ENCODE assay signal across 10 cellular contexts in the genomic region with DNA sequence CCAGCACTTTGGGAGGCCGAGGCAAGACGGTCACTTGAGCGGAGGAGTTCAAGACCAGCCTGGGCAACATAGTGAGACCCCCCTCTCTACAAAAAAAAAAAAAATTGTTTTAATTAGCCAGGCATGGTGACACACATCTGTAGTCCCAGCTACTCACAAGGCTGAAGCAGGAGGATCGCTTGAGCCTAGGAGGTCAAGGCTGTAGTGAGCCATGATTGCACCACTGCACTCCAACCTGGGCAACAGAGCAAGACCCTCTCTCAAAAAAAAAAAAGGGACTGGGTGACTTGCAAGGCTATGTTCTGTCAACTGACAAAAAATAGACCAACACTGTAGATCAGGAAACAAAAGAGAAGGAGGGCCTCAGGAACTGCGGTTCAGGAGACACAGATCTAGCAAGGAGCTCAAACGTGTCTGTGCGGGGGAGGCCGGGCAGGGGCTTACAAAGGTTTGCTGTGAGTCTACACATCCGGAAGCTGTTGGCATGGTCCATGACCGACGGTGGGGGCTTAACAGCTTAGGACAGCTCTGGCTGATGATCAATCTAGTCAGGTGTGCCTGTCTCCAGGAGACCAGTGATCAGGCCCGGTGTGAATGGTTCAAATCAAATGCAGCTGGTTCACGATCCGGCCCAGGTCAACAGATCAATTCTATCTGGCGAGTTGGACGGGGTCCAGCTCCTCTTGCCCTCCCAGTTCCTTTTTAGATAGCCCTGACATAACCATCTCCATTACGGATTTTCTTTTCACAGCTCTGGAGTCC. TPM values are rescaled to one million over a fixed set of nuclear protein-coding genes. Genes with fewer than 3 reads are reported as not detected.
DNase-seq lines count a peak whose midpoint lies in the region; ATAC-seq, FAIRE-seq and TF ChIP-seq lines count a peak whose summit lies in the region.
"Had no signal": no experiment of that assay in that cellular context is flagged by ENCODE, and none has a peak within 500 bp of the region (broad histone marks: within the 10 kb centered on the region; RNA-seq: fewer than 3 reads in every experiment).

No MANE protein-coding gene starts in this region.

- H3K79me2 ChIP-seq in OCI-LY7 (ENCODE audit: insufficient read depth, low read depth, low read length): no peaks in the 10 kb centered on the region

- DNase-seq in OCI-LY7 (ENCODE audit: low spot score): peak; percentile 98
- peak; percentile 56 to 60 for DNase-seq in memory B cell (ENCODE audit: low spot score in 2 of 2)
- DNase-seq in NCI-H748 (lab: John Stamatoyannopoulos, UW; ENCODE audit: unreplicated experiment): no peak
- DNase-seq in D721Med (ENCODE audit: insufficient read length, low spot score): no peak
- DNase-seq in activated CD4-positive, CD25-positive, alpha-beta regulatory T cell treated with anti-CD3 and anti-CD28 coated beads, Interleukin-2, amount 50 U/mL, for 72 hours: no peak
- DNase-seq: activated T-cell treated with anti-CD3 and anti-CD28 coated beads, Interleukin-2, amount 50 U/mL, for 1 hour; DMS79 treated with DMSO at 0.1 percent for 48 hours had no signal

- H3K9me3 Mint-ChIP-seq in memory B cell: peaks cover under 1% of the 10 kb centered on the region

- intact Hi-C loops in OCI-LY7 (cut with micrococcal nuclease; ENCODE audit: unreplicated experiment): loop anchor here (2.0 kb wide), 1 partner anchor 95 kb away; a partner anchor contains a TSS

- peak; percentile 50 for ATAC-seq in GM21447 (IDR thresholded peaks at IDR 0.05; ENCODE audit: unreplicated experiment)
- peak; percentile 27 for ATAC-seq in memory B cell (ENCODE audit: low read depth)
- no peak for ATAC-seq in HG02571 (IDR thresholded peaks at IDR 0.05; ENCODE audit: unreplicated experiment)

- H2AFZ ChIP-seq in OCI-LY7 (ENCODE audit: low read length): peak overlapping the region; percentile 29; the same call in 1 of the 2 replicates

- peak overlapping the region; percentile 99 for H3K27ac ChIP-seq in OCI-LY7 (ENCODE audit: low read depth, low read length, poor library complexity, severe bottlenecking)

- BruUV-seq in OCI-LY7 (replicated peaks; lab: Mats Ljungman, UMichigan): TSS peak; percentile 83

- peak overlapping the region; percentile 71 for H3K4me3 Mint-ChIP-seq in memory B cell

- H3K4me3 ChIP-seq in GM12875 (ENCODE audit: low read depth, low read length) (peak overlapping the region; percentile 3), OCI-LY7 (ENCODE audit: low read depth, low read length, poor library complexity, severe bottlenecking) (peak overlapping the region; percentile 60)

- peaks cover 71% of the 10 kb centered on the region for H3K4me1 ChIP-seq in OCI-LY7 (ENCODE audit: insufficient read depth, low read length, poor library complexity, severe bottlenecking)

- no peaks in the 10 kb centered on the region for H3K36me3 Mint-ChIP-seq in memory B cell

- peaks cover 58% of the 10 kb centered on the region for H3K4me1 Mint-ChIP-seq in memory B cell

- H3K36me3 ChIP-seq in OCI-LY7 (ENCODE audit: insufficient read depth, low read length): no peaks in the 10 kb centered on the region

- H3K9me3 ChIP-seq in OCI-LY7 (ENCODE audit: low read length): peaks cover 6% of the 10 kb centered on the region; the same call in 1 of the 2 replicates

- TF ChIP-seq CTCF in GM12875 (IDR thresholded peaks at IDR 0.05; ENCODE audit: borderline replicate concordance, insufficient read depth, low read depth, low read length): no peak
- no peak for TF ChIP-seq CTCF in OCI-LY7 (conservative IDR thresholded peaks at IDR 0.05; ENCODE audit: low read length)
- TF ChIP-seq CTCF in D721Med (IDR thresholded peaks at IDR 0.05; ENCODE audit: insufficient read depth, missing control alignments): no peak

- no peak for FAIRE-seq in D721Med (lab: Jason Lieb, UNC)

- POLR2A ChIA-PET in OCI-LY7 (lab: Charles Lee): interaction anchor here (0.7 to 2.2 kb wide), 13 partner anchors 8 to 519 kb away, joined by 3 to 12 read pairs (median 5); a partner anchor contains a TSS

- peak overlapping the region; percentile 84 for H3K4me2 ChIP-seq in OCI-LY7 (ENCODE audit: low read length)

- no peaks in the 10 kb centered on the region for H3K9me2 ChIP-seq in OCI-LY7 (ENCODE audit: insufficient read depth, low read length)

- no peaks in the 10 kb centered on the region for H3K27me3 Mint-ChIP-seq in memory B cell

- H3K27ac Mint-ChIP-seq in memory B cell: peak overlapping the region; percentile 99

- no peaks in the 10 kb centered on the region for H4K20me1 ChIP-seq in OCI-LY7 (ENCODE audit: insufficient read depth, low read length)

- CTCF ChIA-PET in OCI-LY7 (lab: Charles Lee; ENCODE audit: unreplicated experiment): interaction anchor here (1.1 to 1.3 kb wide), 2 partner anchors 24 to 64 kb away, joined by 3 to 5 read pairs; no protein-coding TSS in a partner anchor

RNA-seq across cellular contexts. Expression of a gene that starts 31.7 kb away (rescaled TPM):
- 32.7 and 39.4 TPM in 2 replicates for total RNA-seq in OCI-LY7 (2014; rRNA removed; shearing (Covaris generic))
- 43.4 and 51.6 TPM in 2 replicates for total RNA-seq in OCI-LY7 (2022)

RNA-seq across cellular contexts. Expression of a gene that starts 53.2 kb away (rescaled TPM):
- total RNA-seq in OCI-LY7 (2014; rRNA removed; shearing (Covaris generic)): not detected in 2 replicates
- total RNA-seq in OCI-LY7 (2022): not detected in 2 replicates

Comparison
In these comparisons a context has a peak if more than half of its experiments do, and no peak if none do; other contexts are left out.
1. DNase-seq: peak in OCI-LY7 (single experiment) and memory B cell (2 of 2); none in NCI-H748 (single experiment), D721Med (single experiment) and activated CD4-positive, CD25-positive, alpha-beta regulatory T cell treated with anti-CD3 and anti-CD28 coated beads, Interleukin-2, amount 50 U/mL, for 72 hours (single experiment).